In the genomic region with DNA sequence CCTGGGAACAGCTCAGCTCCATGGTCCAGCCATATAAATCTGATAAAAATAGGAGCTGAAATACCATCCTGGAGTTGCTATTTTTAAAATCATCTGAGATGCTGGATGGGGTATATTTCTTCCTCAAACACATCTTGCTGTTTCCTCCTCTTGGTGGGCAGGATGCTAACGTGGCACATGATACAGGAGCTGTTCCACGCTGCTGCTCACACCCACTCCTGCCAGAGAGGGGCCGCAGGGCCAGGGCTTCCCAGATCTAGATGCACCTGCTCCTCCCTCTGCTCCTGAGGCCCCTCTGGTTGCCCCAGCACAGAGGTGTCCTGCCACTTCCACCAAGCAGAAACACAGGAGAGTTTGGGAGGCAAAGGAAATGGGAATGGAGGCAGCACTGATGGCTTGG, we compare ENCODE assay signal across 11 cellular contexts. TPM values are rescaled to one million over a fixed set of nuclear protein-coding genes. Genes with fewer than 3 reads are reported as not detected.
A peak's percentile ranks its signal among the peaks of the same experiment; 100 is the strongest.
DNase-seq lines count a peak whose midpoint lies in the region; ATAC-seq and TF ChIP-seq lines count a peak whose summit lies in the region.
"Had no signal": no experiment of that assay in that cellular context is flagged by ENCODE, and none has a peak within 500 bp of the region (broad histone marks: within the 10 kb centered on the region; RNA-seq: fewer than 3 reads in every experiment).

No MANE protein-coding gene starts in this region.

- TF ChIP-seq CTCF in PC-3 (conservative IDR thresholded peaks at IDR 0.05; ENCODE audit: low read depth, low read length): no peak
- no peak for TF ChIP-seq CTCF in fibroblast of lung (conservative IDR thresholded peaks at IDR 0.05 in 1 of 2, IDR thresholded peaks at IDR 0.05 in 1 of 2; ENCODE audit: low read depth in 1 of 2, low read length in 2 of 2)
- no peak for TF ChIP-seq CTCF in thoracic aorta (IDR thresholded peaks at IDR 0.05)
- no peak for TF ChIP-seq CTCF in CD4-positive, alpha-beta T cell (IDR thresholded peaks at IDR 0.05)

- no peaks in the 10 kb centered on the region for H3K9me3 ChIP-seq in PC-3 (ENCODE audit: low read length)
- H3K9me3 ChIP-seq in fibroblast of lung (ENCODE audit: control insufficient read depth, insufficient read depth, low read depth, low read length): no peaks in the 10 kb centered on the region
- no peaks in the 10 kb centered on the region for H3K9me3 ChIP-seq in thoracic aorta
- H3K9me3 ChIP-seq in CD4-positive, alpha-beta T cell (ENCODE audit: control insufficient read depth, low read length): no peaks in the 10 kb centered on the region

- H3K4me2 ChIP-seq in PC-3 (ENCODE audit: low read length): peak overlapping the region; percentile 72
- peak overlapping the region; percentile 13 for H3K4me2 ChIP-seq in fibroblast of lung (ENCODE audit: extremely low read depth, insufficient read depth, low read length)

- H3K36me3 Mint-ChIP-seq in CD4-positive, alpha-beta T cell (ENCODE audit: low read depth): peaks cover 9% of the 10 kb centered on the region

- H3K79me2 ChIP-seq in PC-3 (ENCODE audit: low read length): peaks cover 73% of the 10 kb centered on the region
- peaks cover 31% of the 10 kb centered on the region for H3K79me2 ChIP-seq in fibroblast of lung (ENCODE audit: control insufficient read depth, insufficient read depth, low read length)

- H4K20me1 ChIP-seq in PC-3 (ENCODE audit: low read length) (0 out of 2 replicates have a peak, but pooled peaks cover 2% of the 10 kb centered on the region), fibroblast of lung (ENCODE audit: control insufficient read depth, extremely low read depth, insufficient read depth, low read length) (no peaks in the 10 kb centered on the region)

- H3K4me1 ChIP-seq in PC-3 (ENCODE audit: insufficient read depth, low read length) (peaks cover 46% of the 10 kb centered on the region), fibroblast of lung (ENCODE audit: control insufficient read depth, extremely low read depth, insufficient read depth, low read length) (peaks cover 26% of the 10 kb centered on the region), thoracic aorta (ENCODE audit: control insufficient read depth in 1 of 2, low read depth in 2 of 2) (peaks cover 45 to 81% of the 10 kb centered on the region in 2 donors)

- intact Hi-C loops in cardiac septum (cut with DNase I): loop anchor here (10.0 kb wide), 1 partner anchor 63 kb away; no protein-coding TSS in a partner anchor
- intact Hi-C loops in left cardiac atrium (cut with DNase I): no loop called here
- intact Hi-C loops in PC-3 (cut with micrococcal nuclease): loop anchor here (5.0 kb wide), 2 partner anchors 35 to 40 kb away; no protein-coding TSS in a partner anchor
- intact Hi-C loops in CD4-positive, alpha-beta T cell (cut with DNase I, micrococcal nuclease): no loop called here

- H3K27me3 ChIP-seq in PC-3 (ENCODE audit: low read length) (no peaks in the 10 kb centered on the region), fibroblast of lung (ENCODE audit: control insufficient read depth, insufficient read depth, low read length) (no peaks in the 10 kb centered on the region), thoracic aorta (replicated peaks; ENCODE audit: insufficient read depth) (no peaks in the 10 kb centered on the region)
- no peaks in the 10 kb centered on the region for H3K27me3 ChIP-seq in CD4-positive, alpha-beta T cell (ENCODE audit: control insufficient read depth, insufficient read depth, low read length)

- peak overlapping the region; percentile 59; the same call in 1 of the 2 replicates for H3K9ac ChIP-seq in PC-3 (ENCODE audit: low read length)
- H3K9ac ChIP-seq in fibroblast of lung (ENCODE audit: insufficient read depth, low read length): no peak overlapping the region

- peaks cover 36% of the 10 kb centered on the region for H3K4me1 Mint-ChIP-seq in CD4-positive, alpha-beta T cell (ENCODE audit: low read depth)

- no peaks in the 10 kb centered on the region for H3F3A ChIP-seq in PC-3 (ENCODE audit: low read length, unreplicated experiment)

- CTCF ChIA-PET in PC-3 (lab: Charles Lee): no interaction called here
- CTCF ChIA-PET in CD4-positive, alpha-beta T cell (lab: Charles Lee): no interaction called here

- no TSS peak for BruUV-seq in PC-3 (replicated peaks; lab: Mats Ljungman, UMichigan)

- H2AFZ ChIP-seq in PC-3 (ENCODE audit: low read length) (no peak overlapping the region), fibroblast of lung (ENCODE audit: low read length) (no peak overlapping the region)

- no peaks in the 10 kb centered on the region for H3K27me3 Mint-ChIP-seq in CD4-positive, alpha-beta T cell
- H3K27me3 Mint-ChIP-seq: B cell had no signal

- DNase-seq in cardiac septum (ENCODE audit: low spot score): peak; percentile 38
- DNase-seq in left cardiac atrium: no peak
- DNase-seq in PC-3: no peak
- DNase-seq in fibroblast of lung (ENCODE audit: low read depth in 2 of 2): no peak
- no peak for DNase-seq in thoracic aorta (ENCODE audit: low spot score)
- no peak for DNase-seq in CD4-positive, alpha-beta T cell
- DNase-seq: MV-4-11, T-helper 9 cell had no signal

- H3K9me2 ChIP-seq in PC-3 (replicated peaks; ENCODE audit: low read length): no peaks in the 10 kb centered on the region

- ATAC-seq in left cardiac atrium (no peak), PC-3 (no peak), thoracic aorta (ENCODE audit: insufficient number of reproducible peaks, low FRiP score, low read depth) (no peak), HG03025 (IDR thresholded peaks at IDR 0.05; ENCODE audit: low FRiP score, unreplicated experiment) (no peak), HG03520 (IDR thresholded peaks at IDR 0.05; ENCODE audit: unreplicated experiment) (no peak)
- ATAC-seq in CD4-positive, alpha-beta T cell (ENCODE audit: poor library complexity): no peak

- no peaks in the 10 kb centered on the region for H3K9me3 Mint-ChIP-seq in CD4-positive, alpha-beta T cell

- H3K27ac Mint-ChIP-seq in CD4-positive, alpha-beta T cell: no peak overlapping the region
- H3K27ac Mint-ChIP-seq: B cell had no signal

- H3K4me3 Mint-ChIP-seq in CD4-positive, alpha-beta T cell: no peak overlapping the region
- H3K4me3 Mint-ChIP-seq: B cell had no signal

- peaks cover 15% of the 10 kb centered on the region; the same call in 1 of the 2 replicates for H3K36me3 ChIP-seq in PC-3 (ENCODE audit: low read depth, low read length)
- peaks cover 3% of the 10 kb centered on the region for H3K36me3 ChIP-seq in fibroblast of lung (ENCODE audit: control insufficient read depth, insufficient read depth, low read length)
- H3K36me3 ChIP-seq in thoracic aorta: no peaks in the 10 kb centered on the region

- no peak overlapping the region for H3K4me3 ChIP-seq in PC-3 (ENCODE audit: low read length)
- H3K4me3 ChIP-seq in fibroblast of lung (replicated peaks in 1 of 4; ENCODE audit: control extremely low read depth in 1 of 4, insufficient read depth in 1 of 4, low read depth in 3 of 4, low read length in 4 of 4): no peak overlapping the region
- H3K4me3 ChIP-seq in thoracic aorta: no peak overlapping the region

- peak overlapping the region; percentile 95 for H3K27ac ChIP-seq in PC-3 (ENCODE audit: low read length)
- peak overlapping the region; percentile 32 for H3K27ac ChIP-seq in fibroblast of lung (ENCODE audit: insufficient read depth, low read length)
- H3K27ac ChIP-seq in thoracic aorta: peak overlapping the region; percentile 66 to 71
- no peak overlapping the region for H3K27ac ChIP-seq in CD4-positive, alpha-beta T cell (ENCODE audit: low read depth, low read length)

- POLR2A ChIA-PET in PC-3 (lab: Charles Lee; ENCODE audit: unreplicated experiment): no interaction called here
- POLR2A ChIA-PET in CD4-positive, alpha-beta T cell (lab: Charles Lee): no interaction called here

RNA-seq across cellular contexts. Expression of a gene that starts 3.3 kb away (rescaled TPM):
- 55.1 TPM for total RNA-seq in cardiac septum
- total RNA-seq in left cardiac atrium: 100 to 1,000 TPM in 1 of 2 donors, 10 to 100 TPM in 1; 57.1 to 109 TPM
- total RNA-seq in PC-3 (2014; rRNA removed): 126 and 148 TPM in 2 replicates
- 25.2 and 36.8 TPM in 2 replicates for total RNA-seq in fibroblast of lung
- 16.7 and 24.8 TPM in 2 replicates for polyA plus RNA-seq in fibroblast of lung
- polyA plus RNA-seq in fibroblast of lung (2012): 14.7 and 23.5 TPM in 2 replicates
- 25.7 and 55.7 TPM in 2 replicates for polyA minus RNA-seq in fibroblast of lung (ENCODE audit: low replicate concordance)
- total RNA-seq in thoracic aorta: 10 to 100 TPM; 27.7 to 98.0 TPM
- 1 to 10 TPM; 1.6 TPM for total RNA-seq in CD4-positive, alpha-beta T cell

RNA-seq across cellular contexts. Expression of a gene that starts 48.3 kb away (rescaled TPM):
- total RNA-seq in cardiac septum (9.9 TPM), left cardiac atrium (10 to 100 TPM; 11.3 to 13.1 TPM), PC-3 (2014; rRNA removed) (52.6 and 55.1 TPM in 2 replicates), fibroblast of lung (9.8 and 13.0 TPM in 2 replicates), thoracic aorta (1 to 10 TPM; 8.4 to 9.7 TPM)
- polyA plus RNA-seq in fibroblast of lung: 22.7 and 40.8 TPM in 2 replicates
- 20.1 and 42.9 TPM in 2 replicates for polyA plus RNA-seq in fibroblast of lung (2012)
- polyA minus RNA-seq in fibroblast of lung (ENCODE audit: low replicate concordance): 16.3 and 32.0 TPM in 2 replicates
- 1 to 10 TPM; 6.2 to 6.3 TPM for total RNA-seq in CD4-positive, alpha-beta T cell

Comparison
In these comparisons a context has a peak if more than half of its experiments do, and no peak if none do; other contexts are left out.
1. intact Hi-C loops: an anchor here in cardiac septum (10.0 kb wide) and PC-3 (5.0 kb wide); none called in left cardiac atrium and CD4-positive, alpha-beta T cell.